Comparison of ENCODE assay signal across 1 cellular context in genomic region chr2:180980185-180980942, GRCh38.
TF ChIP-seq lines count a peak whose summit lies in the region.

TSS of gene UBE2E3 (plus strand) at chr2:180980605. CDS start at chr2:180982043, 1,438 bp downstream.

TF ChIP-seq in HepG2, 621 proteins besides CTCF, POLR2A, EP300 and RAD21 (continued from another document and continues in another):
- TF ChIP-seq TMF1 (CRISPR knock-in tag; IDR thresholded peaks at IDR 0.05; ENCODE audit: low read depth): peak; percentile 83; the same call in 1 of the 2 replicates
- TF ChIP-seq ZNF672 (CRISPR knock-in tag; IDR thresholded peaks at IDR 0.05): no peak
- TF ChIP-seq ZHX2 (IDR thresholded peaks at IDR 0.05; ENCODE audit: low read depth): no peak
- 0 out of 2 replicates have a peak, but pooled peaks have one; percentile 32 for TF ChIP-seq ZHX2 (CRISPR knock-in tag; IDR thresholded peaks at IDR 0.05; ENCODE audit: borderline replicate concordance)
- TF ChIP-seq ZNF33B (CRISPR knock-in tag; IDR thresholded peaks at IDR 0.05): no peak
- peak; percentile 80 for TF ChIP-seq ZNF777 (CRISPR knock-in tag; IDR thresholded peaks at IDR 0.05)
- no peak for TF ChIP-seq AKNA (CRISPR knock-in tag; IDR thresholded peaks at IDR 0.05; ENCODE audit: borderline replicate concordance)
- TF ChIP-seq SAFB2 (CRISPR knock-in tag; IDR thresholded peaks at IDR 0.05; ENCODE audit: borderline replicate concordance, low read depth): peak; percentile 67; the same call in 1 of the 2 replicates
- no peak for TF ChIP-seq MZF1 (CRISPR knock-in tag; IDR thresholded peaks at IDR 0.05; ENCODE audit: borderline replicate concordance)
- no peak for TF ChIP-seq THYN1 (CRISPR knock-in tag; IDR thresholded peaks at IDR 0.05; ENCODE audit: borderline replicate concordance, low read depth)
- TF ChIP-seq MBD4 (IDR thresholded peaks at IDR 0.05; ENCODE audit: borderline replicate concordance, low read length): no peak
- TF ChIP-seq ZNF335 (CRISPR knock-in tag; IDR thresholded peaks at IDR 0.05): no peak
- no peak for TF ChIP-seq MIER2 (CRISPR knock-in tag; IDR thresholded peaks at IDR 0.05)
- TF ChIP-seq ISX (CRISPR knock-in tag; conservative IDR thresholded peaks at IDR 0.05): 0 out of 2 replicates have a peak, but pooled peaks have one; percentile 28
- TF ChIP-seq PPARG (CRISPR knock-in tag; conservative IDR thresholded peaks at IDR 0.05): no peak
- no peak for TF ChIP-seq ZNF629 (CRISPR knock-in tag; conservative IDR thresholded peaks at IDR 0.05)
- peak; percentile 72; the same call in 1 of the 2 replicates for TF ChIP-seq CREB3 (CRISPR knock-in tag; IDR thresholded peaks at IDR 0.05)
- TF ChIP-seq CHCHD3 (CRISPR knock-in tag; IDR thresholded peaks at IDR 0.05): no peak
- TF ChIP-seq ZNF577 (CRISPR knock-in tag; IDR thresholded peaks at IDR 0.05; ENCODE audit: borderline replicate concordance, low read depth): no peak
- TF ChIP-seq ZKSCAN1 (IDR thresholded peaks at IDR 0.05; ENCODE audit: low read length): no peak
- TF ChIP-seq ZNF839 (CRISPR knock-in tag; IDR thresholded peaks at IDR 0.05; ENCODE audit: borderline replicate concordance): no peak
- no peak; the same call in 1 of the 2 replicates for TF ChIP-seq ZC3H4 (CRISPR knock-in tag; IDR thresholded peaks at IDR 0.05; ENCODE audit: borderline replicate concordance)
- TF ChIP-seq CBX5 (CRISPR knock-in tag; IDR thresholded peaks at IDR 0.05; ENCODE audit: borderline replicate concordance): no peak
- no peak for TF ChIP-seq ZNF317 (CRISPR knock-in tag; IDR thresholded peaks at IDR 0.05)
- TF ChIP-seq HOXD1 (CRISPR knock-in tag; IDR thresholded peaks at IDR 0.05): no peak
- TF ChIP-seq ATRX (CRISPR knock-in tag; IDR thresholded peaks at IDR 0.05; ENCODE audit: borderline replicate concordance): no peak
- TF ChIP-seq KDM4B (CRISPR knock-in tag; IDR thresholded peaks at IDR 0.05): no peak
- TF ChIP-seq JUN (CRISPR knock-in tag; IDR thresholded peaks at IDR 0.05): peak; percentile 69; the same call in 1 of the 2 replicates
- TF ChIP-seq JUND (CRISPR knock-in tag; IDR thresholded peaks at IDR 0.05): no peak
- TF ChIP-seq ZNF274 (CRISPR knock-in tag; IDR thresholded peaks at IDR 0.05): 0 out of 2 replicates have a peak, but pooled peaks have one; percentile 55
- no peak; the same call in 1 of the 2 replicates for TF ChIP-seq CENPBD1 (CRISPR knock-in tag; IDR thresholded peaks at IDR 0.05; ENCODE audit: borderline replicate concordance, low read depth)
- no peak for TF ChIP-seq SMAD3 (CRISPR knock-in tag; IDR thresholded peaks at IDR 0.05)
- TF ChIP-seq THAP9 (CRISPR knock-in tag; IDR thresholded peaks at IDR 0.05; ENCODE audit: borderline replicate concordance): no peak
- TF ChIP-seq, protein P1, sequence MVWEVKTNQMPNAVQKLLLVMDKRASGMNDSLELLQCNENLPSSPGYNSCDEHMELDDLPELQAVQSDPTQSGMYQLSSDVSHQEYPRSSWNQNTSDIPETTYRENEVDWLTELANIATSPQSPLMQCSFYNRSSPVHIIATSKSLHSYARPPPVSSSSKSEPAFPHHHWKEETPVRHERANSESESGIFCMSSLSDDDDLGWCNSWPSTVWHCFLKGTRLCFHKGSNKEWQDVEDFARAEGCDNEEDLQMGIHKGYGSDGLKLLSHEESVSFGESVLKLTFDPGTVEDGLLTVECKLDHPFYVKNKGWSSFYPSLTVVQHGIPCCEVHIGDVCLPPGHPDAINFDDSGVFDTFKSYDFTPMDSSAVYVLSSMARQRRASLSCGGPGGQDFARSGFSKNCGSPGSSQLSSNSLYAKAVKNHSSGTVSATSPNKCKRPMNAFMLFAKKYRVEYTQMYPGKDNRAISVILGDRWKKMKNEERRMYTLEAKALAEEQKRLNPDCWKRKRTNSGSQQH (CRISPR knock-in tag; IDR thresholded peaks at IDR 0.05; ENCODE audit: low read depth): 0 out of 2 replicates have a peak, but pooled peaks have one; percentile 48
- TF ChIP-seq STAT6 (CRISPR knock-in tag; IDR thresholded peaks at IDR 0.05; ENCODE audit: borderline replicate concordance): no peak
- TF ChIP-seq CC2D1A (CRISPR knock-in tag; IDR thresholded peaks at IDR 0.05): no peak
- TF ChIP-seq KDM5B (CRISPR knock-in tag; IDR thresholded peaks at IDR 0.05; ENCODE audit: borderline replicate concordance): peak; percentile 88; the same call in 1 of the 2 replicates
- TF ChIP-seq KLF15 (CRISPR knock-in tag; IDR thresholded peaks at IDR 0.05; ENCODE audit: borderline replicate concordance): no peak
- TF ChIP-seq ZNF770 (CRISPR knock-in tag; IDR thresholded peaks at IDR 0.05): 0 out of 2 replicates have a peak, but pooled peaks have one; percentile 39
- no peak for TF ChIP-seq SRSF9 (IDR thresholded peaks at IDR 0.05; ENCODE audit: borderline replicate concordance, insufficient read depth, low read depth, low read length, poor library complexity, severe bottlenecking)
